In genomic region chr11:45180158-45180887, GRCh38 we compare ENCODE assay signal across 8 cellular contexts. TPM values are rescaled to one million over a fixed set of nuclear protein-coding genes. Genes with fewer than 3 reads are reported as not detected.
A peak's percentile ranks its signal among the peaks of the same experiment; 100 is the strongest.
DNase-seq lines count a peak whose midpoint lies in the region; ATAC-seq and TF ChIP-seq lines count a peak whose summit lies in the region.

No MANE protein-coding gene starts in this region.

- peak overlapping the region; percentile 31 to 73 (median 44) for H3K4me3 ChIP-seq in spleen

- no peaks in the 10 kb centered on the region for H3K27me3 Mint-ChIP-seq in MCF 10A (ENCODE audit: insufficient read depth, unreplicated experiment)
- H3K27me3 Mint-ChIP-seq in immature natural killer cell (ENCODE audit: low read depth in 3 of 3) = peaks cover 3 to 13% (median 4%) of the 10 kb centered on the region in 3 donors

- no peaks in the 10 kb centered on the region for H3K9me3 Mint-ChIP-seq in MCF 10A (ENCODE audit: unreplicated experiment)
- H3K9me3 Mint-ChIP-seq in immature natural killer cell = no peaks in the 10 kb centered on the region

- H3K27me3 ChIP-seq in spleen (replicated peaks in 1 of 7) = peaks cover 0 to 21% (median 0%) of the 10 kb centered on the region in 7 donors

- TF ChIP-seq CTCF in MCF 10A (IDR thresholded peaks at IDR 0.05; ENCODE audit: unreplicated experiment) (peak; percentile 32), spleen (IDR thresholded peaks at IDR 0.05 in 8 of 11, conservative IDR thresholded peaks at IDR 0.05 in 3 of 11) (peak in 8 of 11 experiments; percentile 13 to 58 (median 40))

- no peak for TF ChIP-seq POLR2A in spleen (IDR thresholded peaks at IDR 0.05)

- no peak for DNase-seq in Right ventricle myocardium inferior (ENCODE audit: missing footprints)
- DNase-seq in cardiac septum (ENCODE audit: low spot score) = no peak
- peak; percentile 53 for DNase-seq in NCI-H2171 (lab: John Stamatoyannopoulos, UW)
- peak; percentile 48 for DNase-seq in MCF 10A (ENCODE audit: unreplicated experiment)
- peak in 2 of 3 donors; percentile 16 to 22 for DNase-seq in immature natural killer cell
- peak; percentile 85 for DNase-seq in spleen
- no peak for DNase-seq in SKM-1 (lab: John Stamatoyannopoulos, UW; ENCODE audit: unreplicated experiment)
- no peak for DNase-seq in GM19238 (ENCODE audit: insufficient read length, low spot score)

- H3K27ac ChIP-seq in spleen = peak overlapping the region in 6 of 8 donors; percentile 66 to 84 (median 80)

- peaks cover 8 to 34% (median 22%) of the 10 kb centered on the region in 6 donors for H3K4me1 ChIP-seq in spleen

- H3K36me3 Mint-ChIP-seq in MCF 10A (ENCODE audit: insufficient read depth, unreplicated experiment) (no peaks in the 10 kb centered on the region), immature natural killer cell (no peaks in the 10 kb centered on the region)

- H3K4me3 Mint-ChIP-seq in MCF 10A (ENCODE audit: unreplicated experiment) (peak overlapping the region; percentile 65), immature natural killer cell (peak overlapping the region; percentile 74 to 87 (median 85))

- peaks cover 0 to 34% (median 14%) of the 10 kb centered on the region in 6 donors for H3K36me3 ChIP-seq in spleen

- CTCF ChIA-PET in MCF 10A (lab: Yijun Ruan, JAX) = interaction anchor here (1.0 kb wide), 1 partner anchor 19 kb away, joined by 3 read pairs; no protein-coding TSS in a partner anchor

- WGBS in spleen, 5 donors = 0 to 4% (median 2%) methylated on average over 6 to 84 of the region's 84 CpGs

- POLR2A ChIA-PET in MCF 10A (lab: Yijun Ruan, JAX) = interaction anchor here (0.6 kb wide), 1 partner anchor 435 kb away, joined by 3 read pairs; no protein-coding TSS in a partner anchor

- ATAC-seq in Right ventricle myocardium inferior = peak; percentile 74

- H3K27ac Mint-ChIP-seq in MCF 10A (ENCODE audit: low read depth, unreplicated experiment) (peak overlapping the region; percentile 47), immature natural killer cell (no peak overlapping the region)

- no TSS peak for BruUV-seq in MCF 10A (replicated peaks; lab: Mats Ljungman, UMichigan)

- no peaks in the 10 kb centered on the region for H3K9me3 ChIP-seq in spleen

- intact Hi-C loops in Right ventricle myocardium inferior (cut with DNase I) (loop anchor here (5.0 kb wide), 1 partner anchor 33 kb away; the partner anchor contains the start of gene PRDM11), cardiac septum (cut with DNase I) (loop anchor here (2.0 to 10.0 kb wide), 3 partner anchors 34 to 68 kb away; partner anchors contain the start of gene PRDM11), MCF 10A (cut with micrococcal nuclease) (loop anchor here (5.0 kb wide), 1 partner anchor 68 kb away; no protein-coding TSS in a partner anchor), spleen (cut with DNase I; ENCODE audit: low total_unique reads) (no loop called here)

- H3K4me1 Mint-ChIP-seq in MCF 10A (ENCODE audit: insufficient read depth, unreplicated experiment) = no peaks in the 10 kb centered on the region
- H3K4me1 Mint-ChIP-seq in immature natural killer cell = peaks cover 10 to 16% of the 10 kb centered on the region in 2 donors

RNA-seq across cellular contexts. Expression of gene PRDM11, which starts 33.9 kb away (rescaled TPM):
- total RNA-seq in Right ventricle myocardium inferior = 16.0 TPM
- 20.7 TPM for total RNA-seq in cardiac septum
- 4.0 and 4.9 TPM in 2 replicates for total RNA-seq in MCF 10A (2022)
- polyA plus RNA-seq in immature natural killer cell = 1 to 10 TPM in 1 of 3 donors, under 1 TPM in 2; 0.84 to 1.2 (median 0.94) TPM
- 10 to 100 TPM in 6 of 7 donors, 1 to 10 TPM in 1; 8.0 to 24.3 (median 19.5) TPM for total RNA-seq in spleen
- 1 to 10 TPM; 1.7 to 4.3 (median 1.9) TPM for polyA plus RNA-seq in spleen

Comparison
In these comparisons a context has a peak if more than half of its experiments do, and no peak if none do; other contexts are left out.
1. DNase-seq: peak in NCI-H2171 (single experiment), MCF 10A (single experiment), immature natural killer cell (2 of 3) and spleen (single experiment); none in Right ventricle myocardium inferior (single experiment), cardiac septum (single experiment), SKM-1 (single experiment) and GM19238 (single experiment).